21 cellular contexts compared by ENCODE assay signal in genomic region chr12:108543642-108544041, GRCh38. TPM values are rescaled to one million over a fixed set of nuclear protein-coding genes. Genes with fewer than 3 reads are reported as not detected.
DNase-seq lines count a peak whose midpoint lies in the region; ATAC-seq and TF ChIP-seq lines count a peak whose summit lies in the region.
"Had no signal": no experiment of that assay in that cellular context is flagged by ENCODE, and none has a peak within 500 bp of the region (broad histone marks: within the 10 kb centered on the region; RNA-seq: fewer than 3 reads in every experiment).

No MANE protein-coding gene starts in this region.

- DNase-seq in activated CD4-positive, alpha-beta T cell treated with anti-CD3 and anti-CD28 coated beads, Interleukin-2, amount 10 ng/mL, durations not matched to agents 24 days and 14 days: peak; percentile 36
- DNase-seq in activated CD4-positive, alpha-beta T cell treated with anti-CD3 and anti-CD28 coated beads for 4 hours: no peak
- DNase-seq in EH (ENCODE audit: low read depth): peak; percentile 66
- DNase-seq in Panc1 (ENCODE audit: low read depth, low spot score): no peak
- no peak for DNase-seq in progenitor cell of endocrine pancreas (ENCODE audit: low spot score, unreplicated experiment)
- DNase-seq in GOT3 (lab: John Stamatoyannopoulos, UW): no peak
- no peak for DNase-seq in MG63
- DNase-seq in GM03348 (ENCODE audit: low spot score): no peak
- DNase-seq: CD4-positive, alpha-beta memory T cell; DMS79; HCEC 1CT; NCI-H1105 treated with DMSO at 0.1 percent for 48 hours; NCI-H1694; NCI-H2081 treated with DMSO at 0.1 percent for 48 hours; NCI-H2227 treated with DMSO at 0.1 percent for 48 hours; NCI-H510A treated with DMSO at 0.1 percent for 48 hours; NCI-H82; PC-3; SJCRH30 had no signal

- H3K36me3 Mint-ChIP-seq in activated CD4-positive, alpha-beta T cell treated with anti-CD3 and anti-CD28 coated beads, Interleukin-2, amount 10 ng/mL, durations not matched to agents 24 days and 14 days (ENCODE audit: low read depth): peaks cover 60% of the 10 kb centered on the region
- peaks cover 23% of the 10 kb centered on the region for H3K36me3 Mint-ChIP-seq in progenitor cell of endocrine pancreas (ENCODE audit: insufficient read depth)

- peaks cover 18% of the 10 kb centered on the region for H3K4me1 Mint-ChIP-seq in activated CD4-positive, alpha-beta T cell treated with anti-CD3 and anti-CD28 coated beads, Interleukin-2, amount 10 ng/mL, durations not matched to agents 24 days and 14 days
- H3K4me1 Mint-ChIP-seq in progenitor cell of endocrine pancreas (ENCODE audit: low read depth): peaks cover 2% of the 10 kb centered on the region

- POLR2A ChIA-PET in Panc1 (lab: Charles Lee): no interaction called here

- ATAC-seq in Panc1: no peak
- ATAC-seq: PC-3 had no signal

- H3K27me3 Mint-ChIP-seq in activated CD4-positive, alpha-beta T cell treated with anti-CD3 and anti-CD28 coated beads, Interleukin-2, amount 10 ng/mL, durations not matched to agents 24 days and 14 days: no peaks in the 10 kb centered on the region
- no peaks in the 10 kb centered on the region for H3K27me3 Mint-ChIP-seq in progenitor cell of endocrine pancreas
- H3K27me3 Mint-ChIP-seq: CD4-positive, alpha-beta memory T cell had no signal

- BruUV-seq in Panc1 (replicated peaks; lab: Mats Ljungman, UMichigan): TSS peak; percentile 6

- H3K27ac Mint-ChIP-seq in activated CD4-positive, alpha-beta T cell treated with anti-CD3 and anti-CD28 coated beads, Interleukin-2, amount 10 ng/mL, durations not matched to agents 24 days and 14 days: no peak overlapping the region
- peak overlapping the region; percentile 18 for H3K27ac Mint-ChIP-seq in progenitor cell of endocrine pancreas

- H3K4me3 ChIP-seq in Panc1 (ENCODE audit: low read depth in 2 of 2, low read length in 2 of 2) (no peak overlapping the region), MG63 (no peak overlapping the region)
- H3K4me3 ChIP-seq: BLaER1, SJCRH30 had no signal

- H3K27me3 ChIP-seq in Panc1 (ENCODE audit: control insufficient read depth, insufficient read depth, low read length): no peaks in the 10 kb centered on the region
- H3K27me3 ChIP-seq in MG63: no peaks in the 10 kb centered on the region
- H3K27me3 ChIP-seq: BLaER1, SJCRH30 had no signal

- H3K4me3 Mint-ChIP-seq in activated CD4-positive, alpha-beta T cell treated with anti-CD3 and anti-CD28 coated beads, Interleukin-2, amount 10 ng/mL, durations not matched to agents 24 days and 14 days: no peak overlapping the region
- no peak overlapping the region for H3K4me3 Mint-ChIP-seq in progenitor cell of endocrine pancreas (ENCODE audit: low read depth)
- H3K4me3 Mint-ChIP-seq: CD4-positive, alpha-beta memory T cell had no signal

- no peaks in the 10 kb centered on the region for H3K4me1 ChIP-seq in Panc1 (ENCODE audit: control insufficient read depth, insufficient read depth, low read length)
- H3K4me1 ChIP-seq: BLaER1, SJCRH30 had no signal

- no peaks in the 10 kb centered on the region for H3K9me3 Mint-ChIP-seq in activated CD4-positive, alpha-beta T cell treated with anti-CD3 and anti-CD28 coated beads, Interleukin-2, amount 10 ng/mL, durations not matched to agents 24 days and 14 days
- H3K9me3 Mint-ChIP-seq in progenitor cell of endocrine pancreas (ENCODE audit: low read depth): no peaks in the 10 kb centered on the region
- H3K9me3 Mint-ChIP-seq: CD4-positive, alpha-beta memory T cell had no signal

- H3K9me3 ChIP-seq in Panc1 (ENCODE audit: control insufficient read depth, insufficient read depth, low read depth, low read length): no peaks in the 10 kb centered on the region
- H3K9me3 ChIP-seq in MG63: no peaks in the 10 kb centered on the region
- H3K9me3 ChIP-seq: BLaER1, SJCRH30 had no signal

- in situ Hi-C loops in Panc1 (cut with HindIII; ENCODE audit: low pct_unique_long_range_greater_than_20kb, low sequenced_read_pairs): no loop called here

- intact Hi-C loops in activated CD4-positive, alpha-beta T cell treated with anti-CD3 and anti-CD28 coated beads, Interleukin-2, amount 10 ng/mL, durations not matched to agents 24 days and 14 days (cut with micrococcal nuclease): no loop called here
- intact Hi-C loops in Panc1 (cut with micrococcal nuclease; ENCODE audit: unreplicated experiment): no loop called here

- TF ChIP-seq CTCF in Panc1 (IDR thresholded peaks at IDR 0.05): no peak
- TF ChIP-seq CTCF in progenitor cell of endocrine pancreas (IDR thresholded peaks at IDR 0.05; ENCODE audit: unreplicated experiment): no peak

- H3K36me3 ChIP-seq in Panc1 (ENCODE audit: control insufficient read depth, insufficient read depth, low read length): peaks cover 38% of the 10 kb centered on the region
- H3K36me3 ChIP-seq in MG63: peaks cover 71% of the 10 kb centered on the region

- CTCF ChIA-PET in Panc1 (lab: Charles Lee): no interaction called here

- H3K27ac ChIP-seq in Panc1 (ENCODE audit: low read length): no peak overlapping the region
- H3K27ac ChIP-seq: 22Rv1, BLaER1, SJCRH30 had no signal

RNA-seq across cellular contexts. Expression of gene SART3, which starts 17.3 kb away (rescaled TPM):
- total RNA-seq in activated CD4-positive, alpha-beta T cell treated with anti-CD3 and anti-CD28 coated beads, Interleukin-2, amount 10 ng/mL, durations not matched to agents 24 days and 14 days: 89.1 and 90.5 TPM in 2 replicates
- total RNA-seq in Panc1 (2021; ENCODE audit: unreplicated experiment) (55.9 TPM), progenitor cell of endocrine pancreas (74.5 and 87.6 TPM in 2 replicates)
- 48.9 TPM for polyA plus RNA-seq in Panc1 (2012; ENCODE audit: insufficient read length)
- total RNA-seq in MG63 (2014; rRNA removed; shearing (Covaris generic); ENCODE audit: low replicate concordance): 27.6 and 62.9 TPM in 2 replicates

RNA-seq across cellular contexts. Expression of gene ISCU, which starts 18.8 kb away (rescaled TPM):
- 61.5 and 66.1 TPM in 2 replicates for total RNA-seq in activated CD4-positive, alpha-beta T cell treated with anti-CD3 and anti-CD28 coated beads, Interleukin-2, amount 10 ng/mL, durations not matched to agents 24 days and 14 days
- total RNA-seq in Panc1 (2021; ENCODE audit: unreplicated experiment) (66.1 TPM), progenitor cell of endocrine pancreas (57.4 and 69.7 TPM in 2 replicates)
- polyA plus RNA-seq in Panc1 (2012; ENCODE audit: insufficient read length): 42.5 TPM
- total RNA-seq in MG63 (2014; rRNA removed; shearing (Covaris generic); ENCODE audit: low replicate concordance): 130 and 156 TPM in 2 replicates

RNA-seq across cellular contexts. Expression of gene FICD, which starts 28.6 kb away (rescaled TPM):
- 5.9 and 6.6 TPM in 2 replicates for total RNA-seq in activated CD4-positive, alpha-beta T cell treated with anti-CD3 and anti-CD28 coated beads, Interleukin-2, amount 10 ng/mL, durations not matched to agents 24 days and 14 days
- 10.1 TPM for total RNA-seq in Panc1 (2021; ENCODE audit: unreplicated experiment)
- 13.3 TPM for polyA plus RNA-seq in Panc1 (2012; ENCODE audit: insufficient read length)
- total RNA-seq in progenitor cell of endocrine pancreas: 3.6 and 3.7 TPM in 2 replicates
- 0.62 and 1.6 TPM in 2 replicates for total RNA-seq in MG63 (2014; rRNA removed; shearing (Covaris generic); ENCODE audit: low replicate concordance)

RNA-seq across cellular contexts. Expression of gene TMEM119, which starts 54.2 kb away (rescaled TPM):
- 0.47 TPM in 1 of 2 replicates, not detected in the other for total RNA-seq in activated CD4-positive, alpha-beta T cell treated with anti-CD3 and anti-CD28 coated beads, Interleukin-2, amount 10 ng/mL, durations not matched to agents 24 days and 14 days
- total RNA-seq in Panc1 (2021; ENCODE audit: unreplicated experiment) (not detected), progenitor cell of endocrine pancreas (0.24 TPM in 1 of 2 replicates, not detected in the other)
- polyA plus RNA-seq in Panc1 (2012; ENCODE audit: insufficient read length): not detected
- total RNA-seq in MG63 (2014; rRNA removed; shearing (Covaris generic); ENCODE audit: low replicate concordance): 24.2 and 31.2 TPM in 2 replicates
- total RNA-seq: PC-3 had no signal

Comparison
In these comparisons a context has a peak if more than half of its experiments do, and no peak if none do; other contexts are left out.
1. DNase-seq: peak in activated CD4-positive, alpha-beta T cell treated with anti-CD3 and anti-CD28 coated beads, Interleukin-2, amount 10 ng/mL, durations not matched to agents 24 days and 14 days (single experiment) and EH (single experiment); none in activated CD4-positive, alpha-beta T cell treated with anti-CD3 and anti-CD28 coated beads for 4 hours (0 of 2), Panc1 (single experiment), progenitor cell of endocrine pancreas (single experiment), GOT3 (single experiment), MG63 (single experiment) and GM03348 (single experiment).